ENCODE assay signal across 25 cellular contexts in genomic region chr9:123435471-123435870, GRCh38.
"Had no signal": no experiment of that assay in that cellular context is flagged by ENCODE, and none has a peak within 500 bp of the region (broad histone marks: within the 10 kb centered on the region; RNA-seq: fewer than 3 reads in every experiment).

No MANE protein-coding gene starts in this region.

- H3K4me1 Mint-ChIP-seq: natural killer cell; stimulated activated memory B cell treated with anti-CD40 and anti-IgM and Interleukin-4, amounts not matched to agents 10 μg/mL and 1 μg/mL and 100 μg/mL, for 72 hours; stimulated activated naive CD8-positive, alpha-beta T cell treated with anti-CD3 and anti-CD28 coated beads, Interleukin-15, amount 100 ng/mL, for 72 hours had no signal

- H3K4me1 ChIP-seq: heart right ventricle, lower lobe of right lung, parathyroid adenoma, right atrium auricular region, right lobe of liver, tibial nerve, vagina had no signal

- H3K36me3 Mint-ChIP-seq: natural killer cell had no signal

- DNase-seq: heart right ventricle; left ventricle myocardium superior; lower lobe of right lung; mammary epithelial cell; mesenchymal stem cell; natural killer cell; nephron progenitor cell; occipital lobe; stimulated activated CD4-positive, alpha-beta T cell treated with anti-CD3 and anti-CD28 coated beads, Interleukin-1b, Interleukin-23, amount 100 ng/mL, for 48 hours; stimulated activated CD4-positive, alpha-beta T cell treated with anti-CD3 and anti-CD28 coated beads, Interleukin-2, amount 100 ng/mL, for 48 hours; stimulated activated CD4-positive, alpha-beta T cell treated with anti-CD3 and anti-CD28 coated beads, Interleukin-4, amount 100 ng/mL, for 4 hours; stimulated activated CD8-positive, alpha-beta memory T cell treated with anti-CD3 and anti-CD28 coated beads, Interleukin-4, amount 100 ng/mL, for 48 hours; stimulated activated naive CD4-positive, alpha-beta T cell treated with Interleukin-2 at 50 U/mL for 16 hours; stimulated activated naive CD8-positive, alpha-beta T cell treated with anti-CD3 and anti-CD28 coated beads, Interleukin-15, amount 100 ng/mL, for 72 hours; substantia nigra had no signal

- H3K27me3 ChIP-seq: heart right ventricle, hepatocyte, neutrophil, right atrium auricular region, right lobe of liver, tibial nerve, vagina had no signal

- ATAC-seq: heart right ventricle; left ventricle myocardium superior; lower lobe of right lung; natural killer cell; stimulated activated memory B cell treated with anti-CD40 and anti-IgM and Interleukin-4, amounts not matched to agents 10 μg/mL and 1 μg/mL and 100 μg/mL, for 72 hours; stimulated activated naive CD8-positive, alpha-beta T cell treated with anti-CD3 and anti-CD28 coated beads, Interleukin-15, amount 100 ng/mL, for 72 hours had no signal

- H3K36me3 ChIP-seq: right atrium auricular region had no signal

- H3K9ac ChIP-seq: parathyroid adenoma had no signal

- H3K9me3 Mint-ChIP-seq: natural killer cell; nephron progenitor cell; stimulated activated naive CD8-positive, alpha-beta T cell treated with anti-CD3 and anti-CD28 coated beads, Interleukin-15, amount 100 ng/mL, for 72 hours; type B pancreatic cell had no signal

- H3K27me3 Mint-ChIP-seq: stimulated activated memory B cell treated with anti-CD40 and anti-IgM and Interleukin-4, amounts not matched to agents 10 μg/mL and 1 μg/mL and 100 μg/mL, for 72 hours; stimulated activated naive CD8-positive, alpha-beta T cell treated with anti-CD3 and anti-CD28 coated beads, Interleukin-15, amount 100 ng/mL, for 72 hours; type B pancreatic cell had no signal

- H3K9me3 ChIP-seq: lower lobe of right lung, neutrophil, right atrium auricular region, right lobe of liver, tibial nerve, vagina had no signal

- H3K27ac ChIP-seq: heart right ventricle, hepatocyte, lower lobe of right lung, neutrophil, parathyroid adenoma, right atrium auricular region, right lobe of liver, tibial nerve, vagina had no signal

- H3K27ac Mint-ChIP-seq: natural killer cell; stimulated activated memory B cell treated with anti-CD40 and anti-IgM and Interleukin-4, amounts not matched to agents 10 μg/mL and 1 μg/mL and 100 μg/mL, for 72 hours had no signal

- H3K4me3 ChIP-seq: heart right ventricle, hepatocyte, lower lobe of right lung, right atrium auricular region, right lobe of liver, smooth muscle cell, tibial nerve, vagina had no signal

- H3K4me3 Mint-ChIP-seq: natural killer cell; nephron progenitor cell; stimulated activated memory B cell treated with anti-CD40 and anti-IgM and Interleukin-4, amounts not matched to agents 10 μg/mL and 1 μg/mL and 100 μg/mL, for 72 hours; stimulated activated naive CD8-positive, alpha-beta T cell treated with anti-CD3 and anti-CD28 coated beads, Interleukin-15, amount 100 ng/mL, for 72 hours; type B pancreatic cell had no signal
